Comparison of ENCODE assay signal across 15 cellular contexts in genomic region chrX:54423161-54423888, GRCh38. TPM values are rescaled to one million over a fixed set of nuclear protein-coding genes. Genes with fewer than 3 reads are reported as not detected.
DNase-seq lines count a peak whose midpoint lies in the region; ATAC-seq, FAIRE-seq and TF ChIP-seq lines count a peak whose summit lies in the region.
"Had no signal": no experiment of that assay in that cellular context is flagged by ENCODE, and none has a peak within 500 bp of the region (broad histone marks: within the 10 kb centered on the region; RNA-seq: fewer than 3 reads in every experiment).

No MANE protein-coding gene starts in this region.

- 0 out of 2 replicates have a peak, but pooled peaks have one; percentile 19 for TF ChIP-seq RAD21 in GM12878 (IDR thresholded peaks at IDR 0.05; ENCODE audit: insufficient read depth, low read depth, low read length)

- no TSS peak for BruUV-seq in GM12878 (replicated peaks; lab: Mats Ljungman, UMichigan)

- no peak for TF ChIP-seq EP300 in GM12878 (IDR thresholded peaks at IDR 0.05; ENCODE audit: borderline replicate concordance in 1 of 2, control insufficient read depth in 1 of 2, low read depth in 2 of 2, low read length in 2 of 2)

- TF ChIP-seq POLR2A in GM12878 (IDR thresholded peaks at IDR 0.05; ENCODE audit: low read depth, low read length) = no peak

- H3K27me3 ChIP-seq in HAP-1 (ENCODE audit: low read depth) = no peaks in the 10 kb centered on the region
- H3K27me3 ChIP-seq in GM12878 (replicated peaks in 1 of 2; ENCODE audit: control insufficient read depth in 2 of 2, insufficient read depth in 2 of 2, low read length in 1 of 2) = no peaks in the 10 kb centered on the region
- H3K27me3 ChIP-seq: esophagus muscularis mucosa, ovary had no signal

- no peaks in the 10 kb centered on the region for H3K79me2 ChIP-seq in GM12878 (ENCODE audit: control insufficient read depth, insufficient read depth, low read length)

- H3K4me3 ChIP-seq in HAP-1 (no peak overlapping the region), GM12878 (no peak overlapping the region)
- H3K4me3 ChIP-seq: esophagus muscularis mucosa, ovary had no signal

- peak; percentile 66 for ATAC-seq in GM12878
- peak; percentile 34 for ATAC-seq in left colon
- ATAC-seq in HG02884 (IDR thresholded peaks at IDR 0.05; ENCODE audit: unreplicated experiment) = no peak
- no peak for ATAC-seq in GM21360 (IDR thresholded peaks at IDR 0.05; ENCODE audit: unreplicated experiment)

- TF ChIP-seq CTCF in GM12878 (IDR thresholded peaks at IDR 0.05 in 2 of 3, conservative IDR thresholded peaks at IDR 0.05 in 1 of 3; ENCODE audit: control insufficient read depth in 2 of 3, extremely low read depth in 1 of 3, insufficient read depth in 1 of 3, low read depth in 3 of 3, low read length in 3 of 3) = peak; percentile 13 to 35 (median 22); a peak in 3 of 6 replicates

- peak; percentile 27 for FAIRE-seq in GM12878 (lab: Jason Lieb, UNC)

- no peaks in the 10 kb centered on the region for H3K9me3 ChIP-seq in HAP-1
- no peaks in the 10 kb centered on the region for H3K9me3 ChIP-seq in GM12878 (replicated peaks; ENCODE audit: control insufficient read depth, insufficient read depth, low read length)
- H3K9me3 ChIP-seq: esophagus muscularis mucosa, ovary had no signal

- H3K9ac ChIP-seq in GM12878 (ENCODE audit: control insufficient read depth, insufficient read depth, low read length) = no peak overlapping the region

- intact Hi-C loops in GM12878 (cut with micrococcal nuclease; ENCODE audit: unreplicated experiment) (no loop called here), left colon (cut with DNase I, micrococcal nuclease) (no loop called here)

- H3K4me1 ChIP-seq in HAP-1 = no peaks in the 10 kb centered on the region; the same call in 1 of the 2 replicates
- no peaks in the 10 kb centered on the region for H3K4me1 ChIP-seq in GM12878 (ENCODE audit: control insufficient read depth, insufficient read depth, low read length)

- in situ Hi-C loops in HAP-1 (cut with MboI; ENCODE audit: low sequenced_read_pairs) (no loop called here), GM12878 (cut with MboI) (no loop called here)

- SMC1A ChIA-PET in GM12878 (lab: Charles Lee; ENCODE audit: uncharacterized antibody, unreplicated experiment) = interaction anchor here (0.9 kb wide), 1 partner anchor 362 kb away, joined by 3 read pairs; no protein-coding TSS in a partner anchor

- RAD21 ChIA-PET in GM12878 (lab: Charles Lee; ENCODE audit: unreplicated experiment) = interaction anchor here (0.6 to 1.2 kb wide), 2 partner anchors 216 to 363 kb away, joined by 3 to 4 read pairs; no protein-coding TSS in a partner anchor

- WGBS in GM12878 (ENCODE audit: insufficient coverage, insufficient replicate concordance, low lambda C conversion rate, missing lambda C conversion rate) = 35% methylated on average over 12 of the region's 14 CpGs

- no peak overlapping the region for H3K27ac ChIP-seq in GM12878 (ENCODE audit: control insufficient read depth, insufficient read depth)
- H3K27ac ChIP-seq: 22Rv1, esophagus muscularis mucosa, ovary had no signal

- DNase-seq in DMS 273 (lab: John Stamatoyannopoulos, UW; ENCODE audit: unreplicated experiment) = peak; percentile 12
- no peak for DNase-seq in DMS 273 treated with DMSO at 0.1 percent for 48 hours (lab: John Stamatoyannopoulos, UW)
- peak; percentile 20 to 38 for DNase-seq in HAP-1 (ENCODE audit: low spot score in 2 of 2)
- DNase-seq in GM12878 (ENCODE audit: low read depth, low spot score) = no peak
- DNase-seq in left colon = no peak
- no peak for DNase-seq in mesenteric fat pad (ENCODE audit: low spot score)
- DNase-seq: activated CD4-positive, CD25-positive, alpha-beta regulatory T cell; activated effector memory CD4-positive, alpha-beta T cell treated with Interleukin-2 at 50 U/mL for 16 hours; CD4-positive, alpha-beta memory T cell; NCI-H2107; ovary had no signal

- no peak overlapping the region for H3K4me2 ChIP-seq in GM12878 (ENCODE audit: control insufficient read depth, insufficient read depth)

- CTCF ChIA-PET in GM12878 (lab: Yijun Ruan, JAX) = interaction anchor here (0.5 to 0.8 kb wide), 4 partner anchors 80 to 712 kb away, joined by 3 to 4 read pairs (median 3); no protein-coding TSS in a partner anchor

- no peaks in the 10 kb centered on the region for H4K20me1 ChIP-seq in GM12878 (ENCODE audit: control insufficient read depth, insufficient read depth)

- no peak overlapping the region for H2AFZ ChIP-seq in GM12878 (ENCODE audit: control insufficient read depth, low read depth, low read length)

- POLR2A ChIA-PET in GM12878 (lab: Charles Lee) = no interaction called here

- H3K36me3 ChIP-seq in HAP-1 (replicated peaks) (no peaks in the 10 kb centered on the region), GM12878 (ENCODE audit: control insufficient read depth in 2 of 2, insufficient read depth in 2 of 2, low read length in 1 of 2) (no peaks in the 10 kb centered on the region)
- H3K36me3 ChIP-seq: esophagus muscularis mucosa, ovary had no signal

TF ChIP-seq in GM12878, 131 proteins besides CTCF, POLR2A, EP300 and RAD21:
- TF ChIP-seq IRF3 (IDR thresholded peaks at IDR 0.05) (no peak), SMC3 (IDR thresholded peaks at IDR 0.05; ENCODE audit: borderline replicate concordance, low read length) (peak; percentile 28; the same call in 1 of the 2 replicates), PRDM15 (CRISPR knock-in tag; IDR thresholded peaks at IDR 0.05) (no peak), STAT3 (IDR thresholded peaks at IDR 0.05; ENCODE audit: low read depth, low read length) (no peak), SMAD5 (IDR thresholded peaks at IDR 0.05; ENCODE audit: low read depth) (no peak)

RNA-seq across cellular contexts. Expression of gene TSR2, which starts 16.9 kb away (rescaled TPM):
- 6.6 and 7.9 TPM in 2 replicates for total RNA-seq in GM12878 (2013; cell fraction: nucleolus; rRNA removed)
- total RNA-seq in GM12878 (2014; rRNA removed) (16.4 and 19.4 TPM in 2 replicates), GM12878 (2014; rRNA removed; fragmentation: Illumina TruSeq; extraction: Trizol) (28.7 and 31.5 TPM in 2 replicates), GM12878 (2021) (32.5 and 34.4 TPM in 2 replicates), left colon (10 to 100 TPM; 32.8 to 33.4 TPM), mesenteric fat pad (31.4 TPM)
- polyA plus RNA-seq in GM12878 (2011; ENCODE audit: low read depth) = 37.5 TPM
- polyA plus RNA-seq in GM12878 (2011; rRNA removed) (21.9 and 23.3 TPM in 2 replicates), GM12878 (2014; fragmentation: Illumina TruSeq; extraction: Trizol) (52.1 and 58.4 TPM in 2 replicates), GM12878 (2014; fragmentation: Nextera tagmentation; extraction: Ambion mirVana) (10 to 100 TPM in 1 of 2 experiments, 1 to 10 TPM in 1; 8.5 to 22.0 TPM), GM12878 (2014; rRNA removed) (30.1 and 34.0 TPM in 2 replicates), GM12878 (2016; fragmentation: Nextera tagmentation; extraction: Ambion mirVana) (10 to 100 TPM; 62.0 to 73.2 TPM)
- 20.6 and 22.1 TPM in 2 replicates for polyA plus RNA-seq in GM12878 (2011; cell fraction: cytosol; rRNA removed)
- polyA plus RNA-seq in GM12878 (2011; cell fraction: nucleus; rRNA removed) = 11.7 and 13.1 TPM in 2 replicates
- 30.7 and 47.3 TPM in 2 replicates for polyA plus RNA-seq in GM12878 (2012)
- polyA minus RNA-seq in GM12878 (2011; rRNA and poly(A)+ RNA removed) = 4.4 and 5.4 TPM in 2 replicates
- polyA minus RNA-seq in GM12878 (2011; cell fraction: cytosol; rRNA and poly(A)+ RNA removed) = 3.1 and 4.9 TPM in 2 replicates
- polyA minus RNA-seq in GM12878 (2011; cell fraction: nucleus; rRNA and poly(A)+ RNA removed) = 1.6 and 3.3 TPM in 2 replicates

Comparison
In these comparisons a context has a peak if more than half of its experiments do, and no peak if none do; other contexts are left out.
1. DNase-seq: peak in DMS 273 (single experiment) and HAP-1 (2 of 2); none in DMS 273 treated with DMSO at 0.1 percent for 48 hours (single experiment), GM12878 (single experiment), left colon (0 of 2) and mesenteric fat pad (single experiment).
2. ATAC-seq: peak in GM12878 (single experiment) and left colon (single experiment); none in HG02884 (single experiment) and GM21360 (single experiment).